21 cellular contexts compared by ENCODE assay signal in genomic region chr19:6262519-6262918, GRCh38. TPM values are rescaled to one million over a fixed set of nuclear protein-coding genes. Genes with fewer than 3 reads are reported as not detected.
A peak's percentile ranks its signal among the peaks of the same experiment; 100 is the strongest.
DNase-seq lines count a peak whose midpoint lies in the region; ATAC-seq and TF ChIP-seq lines count a peak whose summit lies in the region.
"Had no signal": no experiment of that assay in that cellular context is flagged by ENCODE, and none has a peak within 500 bp of the region (broad histone marks: within the 10 kb centered on the region; RNA-seq: fewer than 3 reads in every experiment).

No MANE protein-coding gene starts in this region.

- H3K4me2 ChIP-seq in BLaER1 treated with 17β-estradiol and CSF1 and Interleukin-3, amounts not matched to agents 10 nM and 100 nM = peak overlapping the region; percentile 20 to 92 (median 79); a peak in 21 of 22 replicates
- H3K4me2 ChIP-seq in parathyroid adenoma (ENCODE audit: low read length) = peak overlapping the region; percentile 46
- H3K4me2 ChIP-seq: A549 had no signal

- peaks cover 63 to 92% (median 76%) of the 10 kb centered on the region in 11 experiments for H3K36me3 ChIP-seq in BLaER1 treated with 17β-estradiol and CSF1 and Interleukin-3, amounts not matched to agents 10 nM and 100 nM
- H3K36me3 ChIP-seq in parathyroid adenoma (ENCODE audit: control insufficient read depth, insufficient read depth, low read length) = no peaks in the 10 kb centered on the region

- H3K27ac Mint-ChIP-seq in central memory CD8-positive, alpha-beta T cell (ENCODE audit: low read depth) = peak overlapping the region; percentile 57
- no peak overlapping the region for H3K27ac Mint-ChIP-seq in type B pancreatic cell
- H3K27ac Mint-ChIP-seq: B cell had no signal

- peaks cover 72 to 100% (median 97%) of the 10 kb centered on the region in 11 experiments for H4K20me1 ChIP-seq in BLaER1 treated with 17β-estradiol and CSF1 and Interleukin-3, amounts not matched to agents 10 nM and 100 nM

- in situ Hi-C loops in GM13976 (cut with MboI; ENCODE audit: low sequenced_read_pairs, unreplicated experiment) = no loop called here

- H3K27me3 Mint-ChIP-seq in central memory CD8-positive, alpha-beta T cell = no peaks in the 10 kb centered on the region
- H3K27me3 Mint-ChIP-seq in type B pancreatic cell = no peaks in the 10 kb centered on the region
- H3K27me3 Mint-ChIP-seq: B cell; CD4-positive, alpha-beta memory T cell had no signal

- H3K27me3 ChIP-seq in BLaER1 treated with 17β-estradiol and CSF1 and Interleukin-3, amounts not matched to agents 10 nM and 100 nM = no peaks in the 10 kb centered on the region
- no peaks in the 10 kb centered on the region for H3K27me3 ChIP-seq in parathyroid adenoma (ENCODE audit: control insufficient read depth, insufficient read depth, low read length)
- H3K27me3 ChIP-seq: SJSA1 had no signal

- peaks cover 27% of the 10 kb centered on the region for H3K4me1 Mint-ChIP-seq in central memory CD8-positive, alpha-beta T cell
- H3K4me1 Mint-ChIP-seq in type B pancreatic cell (ENCODE audit: unreplicated experiment) = peaks cover 7% of the 10 kb centered on the region

- peak overlapping the region in 4 of 11 experiments; percentile 23 to 68 (median 33); a peak in 4 of 22 replicates for H3K9ac ChIP-seq in BLaER1 treated with 17β-estradiol and CSF1 and Interleukin-3, amounts not matched to agents 10 nM and 100 nM
- no peak overlapping the region for H3K9ac ChIP-seq in parathyroid adenoma

- H3K27ac ChIP-seq in BLaER1 treated with 17β-estradiol and CSF1 and Interleukin-3, amounts not matched to agents 10 nM and 100 nM = peak overlapping the region in 1 of 11 experiments; percentile 77; a peak in 1 of 22 replicates
- H3K27ac ChIP-seq in parathyroid adenoma (peak overlapping the region; percentile 96), substantia nigra (ENCODE audit: low read depth, low read length, poor library complexity, severe bottlenecking) (no peak overlapping the region)
- H3K27ac ChIP-seq: A549, SJSA1 had no signal

- peaks cover 16% of the 10 kb centered on the region for H3K36me3 Mint-ChIP-seq in central memory CD8-positive, alpha-beta T cell (ENCODE audit: insufficient read depth)
- H3K36me3 Mint-ChIP-seq in type B pancreatic cell = peaks cover 6% of the 10 kb centered on the region

- no peak overlapping the region for H3K4me3 Mint-ChIP-seq in central memory CD8-positive, alpha-beta T cell
- H3K4me3 Mint-ChIP-seq in type B pancreatic cell = no peak overlapping the region
- H3K4me3 Mint-ChIP-seq: B cell; CD4-positive, alpha-beta memory T cell had no signal

- peak; percentile 16 for DNase-seq in GM13976 (ENCODE audit: low spot score)
- DNase-seq in central memory CD8-positive, alpha-beta T cell (ENCODE audit: low spot score in 2 of 2) = no peak
- DNase-seq in type B pancreatic cell (ENCODE audit: extremely low spot score, unreplicated experiment) = no peak
- no peak for DNase-seq in substantia nigra (lab: John Stamatoyannopoulos, UW)
- DNase-seq: Calu3, Kasumi-1, NCI-H1417, NCI-H1694 treated with DMSO at 0.1 percent for 48 hours, NCI-H2081 treated with DMSO at 0.1 percent for 48 hours, NCI-H2171 treated with DMSO at 0.1 percent for 48 hours, NCI-H526, OCI-M1 had no signal

- no peak for ATAC-seq in central memory CD8-positive, alpha-beta T cell (replicated peaks; ENCODE audit: extremely low read depth, poor library complexity, severe bottlenecking)
- ATAC-seq in HG02588 (IDR thresholded peaks at IDR 0.05; ENCODE audit: unreplicated experiment) = no peak
- ATAC-seq: A549, HCT116, Right ventricle myocardium inferior had no signal

- H3K4me3 ChIP-seq in BLaER1 treated with 17β-estradiol and CSF1 and Interleukin-3, amounts not matched to agents 10 nM and 100 nM = peak overlapping the region in 2 of 10 experiments; percentile 9 to 12; a peak in 1 of 20 replicates
- peak overlapping the region; percentile 6 for H3K4me3 ChIP-seq in parathyroid adenoma (ENCODE audit: low read depth, low read length)
- H3K4me3 ChIP-seq: A549, SJSA1 had no signal

- no peaks in the 10 kb centered on the region for H3K9me3 Mint-ChIP-seq in central memory CD8-positive, alpha-beta T cell
- no peaks in the 10 kb centered on the region for H3K9me3 Mint-ChIP-seq in type B pancreatic cell
- H3K9me3 Mint-ChIP-seq: CD4-positive, alpha-beta memory T cell had no signal

- TF ChIP-seq CTCF in GM13976 (IDR thresholded peaks at IDR 0.05; ENCODE audit: borderline replicate concordance, control extremely low read depth, extremely low read depth, insufficient read depth, missing control alignments) (no peak), parathyroid adenoma (IDR thresholded peaks at IDR 0.05) (no peak), type B pancreatic cell (conservative IDR thresholded peaks at IDR 0.05) (no peak)

- H2AFZ ChIP-seq in parathyroid adenoma = no peak overlapping the region

- H3K9me3 ChIP-seq in BLaER1 treated with 17β-estradiol and CSF1 and Interleukin-3, amounts not matched to agents 10 nM and 100 nM (replicated peaks in 1 of 11) = peaks cover 0 to 4% (median 0%) of the 10 kb centered on the region in 11 experiments; a peak in 7 of 22 replicates
- no peaks in the 10 kb centered on the region for H3K9me3 ChIP-seq in parathyroid adenoma (ENCODE audit: control insufficient read depth, low read length)
- H3K9me3 ChIP-seq: A549, SJSA1 had no signal

- H3K4me1 ChIP-seq in BLaER1 treated with 17β-estradiol and CSF1 and Interleukin-3, amounts not matched to agents 10 nM and 100 nM = peaks cover 35 to 86% (median 70%) of the 10 kb centered on the region in 10 experiments
- H3K4me1 ChIP-seq in parathyroid adenoma = peaks cover 54% of the 10 kb centered on the region
- H3K4me1 ChIP-seq: A549, SJSA1 had no signal

- peaks cover 48% of the 10 kb centered on the region for H3K79me2 ChIP-seq in parathyroid adenoma

RNA-seq across cellular contexts. Expression of gene MLLT1, which starts 17.3 kb away (rescaled TPM):
- 51.3 and 106 TPM in 2 replicates for total RNA-seq in type B pancreatic cell (ENCODE audit: low replicate concordance)
